1 cellular context compared by ENCODE assay signal in genomic region chr18:66993492-66993891, GRCh38.
TF ChIP-seq lines count a peak whose summit lies in the region.

No MANE protein-coding gene starts in this region.

TF ChIP-seq in GM23338, 12 proteins besides CTCF, POLR2A, EP300 and RAD21 (continued from another document):
- TF ChIP-seq, protein P1, sequence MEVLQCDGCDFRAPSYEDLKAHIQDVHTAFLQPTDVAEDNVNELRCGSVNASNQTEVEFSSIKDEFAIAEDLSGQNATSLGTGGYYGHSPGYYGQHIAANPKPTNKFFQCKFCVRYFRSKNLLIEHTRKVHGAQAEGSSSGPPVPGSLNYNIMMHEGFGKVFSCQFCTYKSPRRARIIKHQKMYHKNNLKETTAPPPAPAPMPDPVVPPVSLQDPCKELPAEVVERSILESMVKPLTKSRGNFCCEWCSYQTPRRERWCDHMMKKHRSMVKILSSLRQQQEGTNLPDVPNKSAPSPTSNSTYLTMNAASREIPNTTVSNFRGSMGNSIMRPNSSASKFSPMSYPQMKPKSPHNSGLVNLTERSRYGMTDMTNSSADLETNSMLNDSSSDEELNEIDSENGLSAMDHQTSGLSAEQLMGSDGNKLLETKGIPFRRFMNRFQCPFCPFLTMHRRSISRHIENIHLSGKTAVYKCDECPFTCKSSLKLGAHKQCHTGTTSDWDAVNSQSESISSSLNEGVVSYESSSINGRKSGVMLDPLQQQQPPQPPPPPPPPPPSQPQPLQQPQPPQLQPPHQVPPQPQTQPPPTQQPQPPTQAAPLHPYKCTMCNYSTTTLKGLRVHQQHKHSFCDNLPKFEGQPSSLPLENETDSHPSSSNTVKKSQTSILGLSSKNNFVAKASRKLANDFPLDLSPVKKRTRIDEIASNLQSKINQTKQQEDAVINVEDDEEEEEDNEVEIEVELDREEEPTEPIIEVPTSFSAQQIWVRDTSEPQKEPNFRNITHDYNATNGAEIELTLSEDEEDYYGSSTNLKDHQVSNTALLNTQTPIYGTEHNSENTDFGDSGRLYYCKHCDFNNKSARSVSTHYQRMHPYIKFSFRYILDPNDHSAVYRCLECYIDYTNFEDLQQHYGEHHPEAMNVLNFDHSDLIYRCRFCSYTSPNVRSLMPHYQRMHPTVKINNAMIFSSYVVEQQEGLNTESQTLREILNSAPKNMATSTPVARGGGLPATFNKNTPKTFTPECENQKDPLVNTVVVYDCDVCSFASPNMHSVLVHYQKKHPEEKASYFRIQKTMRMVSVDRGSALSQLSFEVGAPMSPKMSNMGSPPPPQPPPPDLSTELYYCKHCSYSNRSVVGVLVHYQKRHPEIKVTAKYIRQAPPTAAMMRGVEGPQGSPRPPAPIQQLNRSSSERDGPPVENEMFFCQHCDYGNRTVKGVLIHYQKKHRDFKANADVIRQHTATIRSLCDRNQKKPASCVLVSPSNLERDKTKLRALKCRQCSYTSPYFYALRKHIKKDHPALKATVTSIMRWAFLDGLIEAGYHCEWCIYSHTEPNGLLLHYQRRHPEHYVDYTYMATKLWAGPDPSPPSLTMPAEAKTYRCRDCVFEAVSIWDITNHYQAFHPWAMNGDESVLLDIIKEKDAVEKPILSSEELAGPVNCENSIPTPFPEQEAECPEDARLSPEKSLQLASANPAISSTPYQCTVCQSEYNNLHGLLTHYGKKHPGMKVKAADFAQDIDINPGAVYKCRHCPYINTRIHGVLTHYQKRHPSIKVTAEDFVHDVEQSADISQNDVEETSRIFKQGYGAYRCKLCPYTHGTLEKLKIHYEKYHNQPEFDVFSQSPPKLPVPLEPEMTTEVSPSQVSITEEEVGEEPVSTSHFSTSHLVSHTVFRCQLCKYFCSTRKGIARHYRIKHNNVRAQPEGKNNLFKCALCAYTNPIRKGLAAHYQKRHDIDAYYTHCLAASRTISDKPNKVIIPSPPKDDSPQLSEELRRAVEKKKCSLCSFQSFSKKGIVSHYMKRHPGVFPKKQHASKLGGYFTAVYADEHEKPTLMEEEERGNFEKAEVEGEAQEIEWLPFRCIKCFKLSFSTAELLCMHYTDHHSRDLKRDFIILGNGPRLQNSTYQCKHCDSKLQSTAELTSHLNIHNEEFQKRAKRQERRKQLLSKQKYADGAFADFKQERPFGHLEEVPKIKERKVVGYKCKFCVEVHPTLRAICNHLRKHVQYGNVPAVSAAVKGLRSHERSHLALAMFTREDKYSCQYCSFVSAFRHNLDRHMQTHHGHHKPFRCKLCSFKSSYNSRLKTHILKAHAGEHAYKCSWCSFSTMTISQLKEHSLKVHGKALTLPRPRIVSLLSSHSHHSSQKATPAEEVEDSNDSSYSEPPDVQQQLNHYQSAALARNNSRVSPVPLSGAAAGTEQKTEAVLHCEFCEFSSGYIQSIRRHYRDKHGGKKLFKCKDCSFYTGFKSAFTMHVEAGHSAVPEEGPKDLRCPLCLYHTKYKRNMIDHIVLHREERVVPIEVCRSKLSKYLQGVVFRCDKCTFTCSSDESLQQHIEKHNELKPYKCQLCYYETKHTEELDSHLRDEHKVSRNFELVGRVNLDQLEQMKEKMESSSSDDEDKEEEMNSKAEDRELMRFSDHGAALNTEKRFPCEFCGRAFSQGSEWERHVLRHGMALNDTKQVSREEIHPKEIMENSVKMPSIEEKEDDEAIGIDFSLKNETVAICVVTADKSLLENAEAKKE (CRISPR knock-in tag; IDR thresholded peaks at IDR 0.05) = no peak
- TF ChIP-seq JUNB (IDR thresholded peaks at IDR 0.05; ENCODE audit: unreplicated experiment) (no peak), STAT1 (IDR thresholded peaks at IDR 0.05; ENCODE audit: unreplicated experiment) (no peak), CREB1 (CRISPR knock-in tag; IDR thresholded peaks at IDR 0.05; ENCODE audit: low read depth) (no peak), ZNF331 (CRISPR knock-in tag; IDR thresholded peaks at IDR 0.05; ENCODE audit: low read depth) (no peak), EZH2phosphoT487 (IDR thresholded peaks at IDR 0.05; ENCODE audit: unreplicated experiment) (no peak), ETS1 (IDR thresholded peaks at IDR 0.05) (no peak), EZH2 (IDR thresholded peaks at IDR 0.05; ENCODE audit: low read depth, unreplicated experiment) (no peak), NANOG (IDR thresholded peaks at IDR 0.05; ENCODE audit: borderline replicate concordance) (no peak), POLR2AphosphoS5 (IDR thresholded peaks at IDR 0.05; ENCODE audit: low read depth) (no peak)
- TF ChIP-seq, protein P2, sequence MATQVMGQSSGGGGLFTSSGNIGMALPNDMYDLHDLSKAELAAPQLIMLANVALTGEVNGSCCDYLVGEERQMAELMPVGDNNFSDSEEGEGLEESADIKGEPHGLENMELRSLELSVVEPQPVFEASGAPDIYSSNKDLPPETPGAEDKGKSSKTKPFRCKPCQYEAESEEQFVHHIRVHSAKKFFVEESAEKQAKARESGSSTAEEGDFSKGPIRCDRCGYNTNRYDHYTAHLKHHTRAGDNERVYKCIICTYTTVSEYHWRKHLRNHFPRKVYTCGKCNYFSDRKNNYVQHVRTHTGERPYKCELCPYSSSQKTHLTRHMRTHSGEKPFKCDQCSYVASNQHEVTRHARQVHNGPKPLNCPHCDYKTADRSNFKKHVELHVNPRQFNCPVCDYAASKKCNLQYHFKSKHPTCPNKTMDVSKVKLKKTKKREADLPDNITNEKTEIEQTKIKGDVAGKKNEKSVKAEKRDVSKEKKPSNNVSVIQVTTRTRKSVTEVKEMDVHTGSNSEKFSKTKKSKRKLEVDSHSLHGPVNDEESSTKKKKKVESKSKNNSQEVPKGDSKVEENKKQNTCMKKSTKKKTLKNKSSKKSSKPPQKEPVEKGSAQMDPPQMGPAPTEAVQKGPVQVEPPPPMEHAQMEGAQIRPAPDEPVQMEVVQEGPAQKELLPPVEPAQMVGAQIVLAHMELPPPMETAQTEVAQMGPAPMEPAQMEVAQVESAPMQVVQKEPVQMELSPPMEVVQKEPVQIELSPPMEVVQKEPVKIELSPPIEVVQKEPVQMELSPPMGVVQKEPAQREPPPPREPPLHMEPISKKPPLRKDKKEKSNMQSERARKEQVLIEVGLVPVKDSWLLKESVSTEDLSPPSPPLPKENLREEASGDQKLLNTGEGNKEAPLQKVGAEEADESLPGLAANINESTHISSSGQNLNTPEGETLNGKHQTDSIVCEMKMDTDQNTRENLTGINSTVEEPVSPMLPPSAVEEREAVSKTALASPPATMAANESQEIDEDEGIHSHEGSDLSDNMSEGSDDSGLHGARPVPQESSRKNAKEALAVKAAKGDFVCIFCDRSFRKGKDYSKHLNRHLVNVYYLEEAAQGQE (IDR thresholded peaks at IDR 0.05; ENCODE audit: unreplicated experiment) = no peak
